In genomic region chr12:109099426-109100020, GRCh38 we compare ENCODE assay signal across 8 cellular contexts. TPM values are rescaled to one million over a fixed set of nuclear protein-coding genes. Genes with fewer than 3 reads are reported as not detected.
DNase-seq lines count a peak whose midpoint lies in the region; ATAC-seq, FAIRE-seq and TF ChIP-seq lines count a peak whose summit lies in the region.

No MANE protein-coding gene starts in this region.

- H3K23ac ChIP-seq in mesendoderm (ENCODE audit: low read length) = no peak overlapping the region

- no peak overlapping the region for H3K4ac ChIP-seq in mesendoderm (ENCODE audit: low read depth, low read length)

- no peak overlapping the region for H2AFZ ChIP-seq in astrocyte (ENCODE audit: low read depth, low read length)

- H3K27me3 ChIP-seq in heart left ventricle = no peaks in the 10 kb centered on the region
- H3K27me3 ChIP-seq in astrocyte (ENCODE audit: insufficient read depth, low read length) = no peaks in the 10 kb centered on the region
- H3K27me3 ChIP-seq in mesendoderm (ENCODE audit: insufficient read depth, low read length, poor library complexity) = no peaks in the 10 kb centered on the region

- H3K4me3 ChIP-seq in heart left ventricle (peak overlapping the region in 8 of 12 donors; percentile 13 to 91 (median 72)), astrocyte (ENCODE audit: insufficient read depth, low read depth, low read length) (peak overlapping the region; percentile 85), mesendoderm (ENCODE audit: low read length) (no peak overlapping the region)

- ATAC-seq in heart left ventricle = no peak
- no peak for ATAC-seq in Right ventricle myocardium inferior
- ATAC-seq in GM18511 (IDR thresholded peaks at IDR 0.05; ENCODE audit: unreplicated experiment) = no peak
- ATAC-seq in HG03460 (IDR thresholded peaks at IDR 0.05; ENCODE audit: unreplicated experiment) = no peak

- no peak overlapping the region for H4K8ac ChIP-seq in mesendoderm (ENCODE audit: low read depth, low read length)

- peaks cover 0 to 48% (median 30%) of the 10 kb centered on the region in 9 donors for H3K36me3 ChIP-seq in heart left ventricle
- peaks cover 14% of the 10 kb centered on the region for H3K36me3 ChIP-seq in astrocyte (ENCODE audit: insufficient read depth, low read length)
- peaks cover 13% of the 10 kb centered on the region for H3K36me3 ChIP-seq in mesendoderm (ENCODE audit: control insufficient read depth, insufficient read depth, low read length)

- no peak overlapping the region for H4K5ac ChIP-seq in mesendoderm (ENCODE audit: low read length)

- H3K27me3 Mint-ChIP-seq in astrocyte (ENCODE audit: low read depth, unreplicated experiment) (peaks cover 2% of the 10 kb centered on the region), type B pancreatic cell (no peaks in the 10 kb centered on the region)

- no peak overlapping the region for H3K56ac ChIP-seq in mesendoderm (ENCODE audit: low read length)

- 82 to 86% (median 83%) methylated on average over 12 of the region's 12 CpGs for WGBS in heart left ventricle, 4 donors
- WGBS in mesendoderm (ENCODE audit: extremely low coverage, insufficient coverage, low lambda C conversion rate) = no CpG with 5 or more reads among the region's 12 CpGs

- no peak overlapping the region for H3K27ac Mint-ChIP-seq in astrocyte (ENCODE audit: unreplicated experiment)
- peak overlapping the region; percentile 72 for H3K27ac Mint-ChIP-seq in type B pancreatic cell

- TF ChIP-seq CTCF in heart left ventricle (IDR thresholded peaks at IDR 0.05) = no peak
- no peak for TF ChIP-seq CTCF in astrocyte (IDR thresholded peaks at IDR 0.05; ENCODE audit: insufficient read depth, low read depth, low read length)
- TF ChIP-seq CTCF in type B pancreatic cell (conservative IDR thresholded peaks at IDR 0.05) = no peak

- H2AK5ac ChIP-seq in mesendoderm (ENCODE audit: low read length) = no peak overlapping the region

- intact Hi-C loops in heart left ventricle (cut with DNase I) (loop anchor here (5.0 to 10.0 kb wide), 8 partner anchors 145 to 537 kb away; partner anchors contain the start of genes ISCU (in 5 of the 10), SART3 (in 5 of the 10), DAO (in 2 of the 10) and SSH1 (in 1 of the 10)), Right ventricle myocardium inferior (cut with DNase I) (loop anchor here (10.0 kb wide), 3 partner anchors 215 to 455 kb away; partner anchors contain the start of genes DAO and SSH1)

- H3K4me2 ChIP-seq in astrocyte (ENCODE audit: low read length) (peak overlapping the region; percentile 93), mesendoderm (ENCODE audit: low read length) (no peak overlapping the region)

- H3K4me3 Mint-ChIP-seq in astrocyte (ENCODE audit: unreplicated experiment) (peak overlapping the region; percentile 92), type B pancreatic cell (peak overlapping the region; percentile 91)

- no peak overlapping the region for H2BK5ac ChIP-seq in mesendoderm (ENCODE audit: low read length)

- peaks cover 10% of the 10 kb centered on the region for H4K20me1 ChIP-seq in astrocyte (ENCODE audit: insufficient read depth, low read length)

- no peak overlapping the region for H2BK15ac ChIP-seq in mesendoderm (replicated peaks; ENCODE audit: low read depth)

- H3K27ac ChIP-seq in heart left ventricle = peak overlapping the region in 6 of 12 donors; percentile 85 to 96 (median 91)
- H3K27ac ChIP-seq in astrocyte (ENCODE audit: low read depth, low read length) = no peak overlapping the region
- H3K27ac ChIP-seq in mesendoderm (ENCODE audit: low read depth, low read length) = no peak overlapping the region

- H3K9me3 ChIP-seq in heart left ventricle = no peaks in the 10 kb centered on the region
- no peaks in the 10 kb centered on the region for H3K9me3 ChIP-seq in astrocyte (ENCODE audit: insufficient read depth, low read depth, low read length)

- no peak for FAIRE-seq in astrocyte (lab: Jason Lieb, UNC)

- TF ChIP-seq POLR2A in heart left ventricle (IDR thresholded peaks at IDR 0.05) = no peak

- H2BK120ac ChIP-seq in mesendoderm (ENCODE audit: low read depth, low read length) = no peak overlapping the region

- H3K4me1 ChIP-seq in heart left ventricle (peaks cover 0 to 26% (median 18%) of the 10 kb centered on the region in 12 donors), astrocyte (ENCODE audit: insufficient read depth, low read length) (peaks cover 18% of the 10 kb centered on the region), mesendoderm (ENCODE audit: control insufficient read depth, low read depth, low read length) (no peaks in the 10 kb centered on the region)

- peak overlapping the region; percentile 86 for H3K9ac ChIP-seq in astrocyte (ENCODE audit: low read length)
- peak overlapping the region; percentile 30 for H3K9ac ChIP-seq in mesendoderm (ENCODE audit: low read length)

- no peaks in the 10 kb centered on the region for H3K9me3 Mint-ChIP-seq in astrocyte (ENCODE audit: unreplicated experiment)
- no peaks in the 10 kb centered on the region for H3K9me3 Mint-ChIP-seq in type B pancreatic cell

- H3K79me1 ChIP-seq in mesendoderm (ENCODE audit: low read length) = no peaks in the 10 kb centered on the region

- peaks cover 22% of the 10 kb centered on the region for H3K36me3 Mint-ChIP-seq in astrocyte (ENCODE audit: low read depth, unreplicated experiment)
- peaks cover 22% of the 10 kb centered on the region for H3K36me3 Mint-ChIP-seq in type B pancreatic cell

- no peak for DNase-seq in heart left ventricle
- no peak for DNase-seq in Right ventricle myocardium inferior (ENCODE audit: missing footprints)
- DNase-seq in astrocyte (ENCODE audit: low read depth) = peak; percentile 14
- no peak for DNase-seq in mesendoderm
- DNase-seq in type B pancreatic cell (ENCODE audit: extremely low spot score, unreplicated experiment) = no peak
- no peak for DNase-seq in GM19240 (ENCODE audit: insufficient read length, low spot score)

- H3K79me2 ChIP-seq in astrocyte (ENCODE audit: insufficient read depth, low read length) = peaks cover 14% of the 10 kb centered on the region
- peaks cover 13% of the 10 kb centered on the region for H3K79me2 ChIP-seq in mesendoderm (ENCODE audit: control insufficient read depth, insufficient read depth, low read length)

- no peak overlapping the region for H3K18ac ChIP-seq in mesendoderm (ENCODE audit: low read length)

- H3K4me1 Mint-ChIP-seq in astrocyte (ENCODE audit: low read depth, unreplicated experiment) = peaks cover 22% of the 10 kb centered on the region
- peaks cover 23% of the 10 kb centered on the region for H3K4me1 Mint-ChIP-seq in type B pancreatic cell (ENCODE audit: unreplicated experiment)

RNA-seq across cellular contexts. Expression of gene UNG, which starts 2.1 kb away (rescaled TPM):
- total RNA-seq in heart left ventricle (10 to 100 TPM; 20.9 to 37.8 (median 25.3) TPM), Right ventricle myocardium inferior (26.9 TPM), astrocyte (20.5 and 21.9 TPM in 2 replicates), type B pancreatic cell (ENCODE audit: low replicate concordance) (49.8 and 63.0 TPM in 2 replicates)
- 10 to 100 TPM; 14.5 to 27.8 TPM for polyA plus RNA-seq in heart left ventricle
- polyA plus RNA-seq in mesendoderm (2013, experiment 1 of 2) = 105 TPM
- 107 TPM for polyA plus RNA-seq in mesendoderm (2013, experiment 2 of 2)

RNA-seq across cellular contexts. Expression of gene ALKBH2, which starts 6.3 kb away (rescaled TPM):
- total RNA-seq in heart left ventricle (1 to 10 TPM; 5.1 to 9.4 (median 7.1) TPM), Right ventricle myocardium inferior (7.7 TPM), astrocyte (5.1 and 6.0 TPM in 2 replicates), type B pancreatic cell (ENCODE audit: low replicate concordance) (19.6 and 31.4 TPM in 2 replicates)
- polyA plus RNA-seq in heart left ventricle = 10 to 100 TPM; 16.8 to 18.0 TPM
- polyA plus RNA-seq in mesendoderm (2013, experiment 1 of 2) = 18.3 TPM
- 18.0 TPM for polyA plus RNA-seq in mesendoderm (2013, experiment 2 of 2)

RNA-seq across cellular contexts. Expression of gene ACACB, which starts 16.9 kb away (rescaled TPM):
- total RNA-seq in heart left ventricle (100 to 1,000 TPM in 6 of 9 donors, 10 to 100 TPM in 3; 77.3 to 176 (median 135) TPM), Right ventricle myocardium inferior (150 TPM), astrocyte (1.7 and 3.9 TPM in 2 replicates), type B pancreatic cell (ENCODE audit: low replicate concordance) (14.6 and 22.7 TPM in 2 replicates)
- polyA plus RNA-seq in heart left ventricle = 100 to 1,000 TPM in 1 of 2 donors, 10 to 100 TPM in 1; 29.9 to 119 TPM
- polyA plus RNA-seq in mesendoderm (2013, experiment 1 of 2) = 2.0 TPM
- polyA plus RNA-seq in mesendoderm (2013, experiment 2 of 2) = 2.0 TPM

RNA-seq across cellular contexts. Expression of gene USP30, which starts 47.1 kb away (rescaled TPM):
- total RNA-seq in heart left ventricle (10 to 100 TPM in 8 of 9 donors, 1 to 10 TPM in 1; 9.8 to 29.9 (median 16.7) TPM), Right ventricle myocardium inferior (13.5 TPM), astrocyte (12.1 and 15.9 TPM in 2 replicates), type B pancreatic cell (ENCODE audit: low replicate concordance) (14.5 and 18.9 TPM in 2 replicates)
- 1 to 10 TPM; 7.1 to 7.2 TPM for polyA plus RNA-seq in heart left ventricle
- polyA plus RNA-seq in mesendoderm (2013, experiment 1 of 2) = 4.8 TPM
- 4.8 TPM for polyA plus RNA-seq in mesendoderm (2013, experiment 2 of 2)
